13 cellular contexts compared by ENCODE assay signal in genomic region chr18:58534535-58535301, GRCh38.
DNase-seq lines count a peak whose midpoint lies in the region; ATAC-seq and TF ChIP-seq lines count a peak whose summit lies in the region.
"Had no signal": no experiment of that assay in that cellular context is flagged by ENCODE, and none has a peak within 500 bp of the region (broad histone marks: within the 10 kb centered on the region; RNA-seq: fewer than 3 reads in every experiment).

No MANE protein-coding gene starts in this region.

- peaks cover 41% of the 10 kb centered on the region for H3K4me1 Mint-ChIP-seq in activated naive CD4-positive, alpha-beta T cell treated with anti-CD3 and anti-CD28 coated beads for 36 hours (ENCODE audit: low read depth)
- H3K4me1 Mint-ChIP-seq in GM23338 = peaks cover 27% of the 10 kb centered on the region

- no peaks in the 10 kb centered on the region for H3K36me3 ChIP-seq in GM23338 (ENCODE audit: insufficient read depth)
- H3K36me3 ChIP-seq: ascending aorta, lower lobe of right lung, suprapubic skin had no signal

- no peaks in the 10 kb centered on the region for H3K27me3 ChIP-seq in GM23338 (ENCODE audit: insufficient read depth)
- H3K27me3 ChIP-seq: ascending aorta, suprapubic skin had no signal

- H3K36me3 Mint-ChIP-seq in activated naive CD4-positive, alpha-beta T cell treated with anti-CD3 and anti-CD28 coated beads for 36 hours (ENCODE audit: low read depth) = no peaks in the 10 kb centered on the region
- no peaks in the 10 kb centered on the region; the same call in 2 of the 3 replicates for H3K36me3 Mint-ChIP-seq in GM23338 (ENCODE audit: low read depth)

- no peaks in the 10 kb centered on the region for H4K20me1 ChIP-seq in GM23338 (replicated peaks; ENCODE audit: insufficient read depth)

- DNase-seq in activated naive CD4-positive, alpha-beta T cell treated with anti-CD3 and anti-CD28 coated beads for 36 hours = no peak
- DNase-seq in activated naive CD4-positive, alpha-beta T cell treated with Interleukin-2 at 50 U/mL for 16 hours = no peak
- DNase-seq in GM23338 (ENCODE audit: low spot score) = peak; percentile 35
- no peak for DNase-seq in stimulated activated naive CD8-positive, alpha-beta T cell treated with anti-CD3 and anti-CD28 coated beads, Interleukin-15, Interleukin-2, amounts not matched to agents 100 U/mL and 50 U/mL, for 24 hours
- DNase-seq in NCI-H446 treated with DMSO at 0.1 percent for 48 hours (lab: John Stamatoyannopoulos, UW) = no peak
- DNase-seq in DMS79 (lab: John Stamatoyannopoulos, UW) = no peak
- DNase-seq in dermis blood vessel endothelial cell = no peak
- DNase-seq: lower lobe of right lung had no signal

- TF ChIP-seq CTCF in GM23338 (conservative IDR thresholded peaks at IDR 0.05; ENCODE audit: low read depth in 2 of 2) = no peak

- H3K79me2 ChIP-seq in GM23338 (replicated peaks; ENCODE audit: insufficient read depth) = no peaks in the 10 kb centered on the region

- no peak overlapping the region for H2AFZ ChIP-seq in GM23338

- H3K4me2 ChIP-seq in GM23338 = no peak overlapping the region; the same call in 1 of the 2 replicates

- intact Hi-C loops in activated naive CD4-positive, alpha-beta T cell treated with anti-CD3 and anti-CD28 coated beads for 36 hours (cut with micrococcal nuclease) = loop anchor here (1.0 to 2.0 kb wide), 3 partner anchors 18 to 162 kb away; no protein-coding TSS in a partner anchor

- H3K9me3 Mint-ChIP-seq in activated naive CD4-positive, alpha-beta T cell treated with anti-CD3 and anti-CD28 coated beads for 36 hours = no peaks in the 10 kb centered on the region
- H3K9me3 Mint-ChIP-seq in GM23338 = no peaks in the 10 kb centered on the region
- H3K9me3 Mint-ChIP-seq: T-helper 1 cell treated with Interleukin-12 subunit alpha and Interleukin-12 subunit beta and Interleukin-4 antibody, amounts not matched to agents 30 μg/mL and 1 μg/mL, for 36 hours had no signal

- peak overlapping the region; percentile 21 for H3K27ac Mint-ChIP-seq in activated naive CD4-positive, alpha-beta T cell treated with anti-CD3 and anti-CD28 coated beads for 36 hours
- no peak overlapping the region for H3K27ac Mint-ChIP-seq in GM23338
- H3K27ac Mint-ChIP-seq: T-helper 1 cell treated with Interleukin-12 subunit alpha and Interleukin-12 subunit beta and Interleukin-4 antibody, amounts not matched to agents 30 μg/mL and 1 μg/mL, for 36 hours had no signal

- no peak overlapping the region for H3K4me3 ChIP-seq in GM23338
- H3K4me3 ChIP-seq: ascending aorta, K562, lower lobe of right lung, suprapubic skin had no signal

- H3K4me3 Mint-ChIP-seq in activated naive CD4-positive, alpha-beta T cell treated with anti-CD3 and anti-CD28 coated beads for 36 hours = no peak overlapping the region
- no peak overlapping the region for H3K4me3 Mint-ChIP-seq in GM23338

- no peaks in the 10 kb centered on the region for H3F3A ChIP-seq in GM23338 (replicated peaks; ENCODE audit: low read depth)

- H3K9me2 ChIP-seq in GM23338 (ENCODE audit: insufficient read depth) = 0 out of 2 replicates have a peak, but pooled peaks cover 13% of the 10 kb centered on the region

- H3K27me3 Mint-ChIP-seq in activated naive CD4-positive, alpha-beta T cell treated with anti-CD3 and anti-CD28 coated beads for 36 hours (ENCODE audit: low read depth) = no peaks in the 10 kb centered on the region
- H3K27me3 Mint-ChIP-seq in GM23338 (ENCODE audit: insufficient read depth, low read depth, poor library complexity) = peaks cover 7% of the 10 kb centered on the region

- no peak; the same call in 2 of the 3 replicates for ATAC-seq in GM23338
- peak; percentile 16 for ATAC-seq in HG03439 (IDR thresholded peaks at IDR 0.05; ENCODE audit: unreplicated experiment)
- peak; percentile 8 for ATAC-seq in stimulated activated naive CD8-positive, alpha-beta T cell treated with anti-CD3 and anti-CD28 coated beads, Interleukin-15, Interleukin-2, amounts not matched to agents 100 U/mL and 50 U/mL, for 24 hours
- ATAC-seq: K562 had no signal

- peaks cover 23% of the 10 kb centered on the region for H3K4me1 ChIP-seq in GM23338 (ENCODE audit: insufficient read depth)
- H3K4me1 ChIP-seq: ascending aorta, lower lobe of right lung, suprapubic skin had no signal

- CTCF ChIA-PET in activated naive CD4-positive, alpha-beta T cell treated with anti-CD3 and anti-CD28 coated beads for 36 hours (lab: Charles Lee) = interaction anchor here (0.9 to 23.4 kb wide), 4 partner anchors 10 to 231 kb away, joined by 3 to 426 read pairs (median 4); no protein-coding TSS in a partner anchor

- no peak overlapping the region for H3K27ac ChIP-seq in GM23338 (ENCODE audit: low read depth)
- H3K27ac ChIP-seq: ascending aorta, lower lobe of right lung, suprapubic skin had no signal

TF ChIP-seq in GM23338, 12 proteins besides CTCF, POLR2A, EP300 and RAD21 (continues in another document):
- TF ChIP-seq ZNF331 (CRISPR knock-in tag; IDR thresholded peaks at IDR 0.05; ENCODE audit: low read depth) (no peak), STAT1 (IDR thresholded peaks at IDR 0.05; ENCODE audit: unreplicated experiment) (no peak), ZNF114 (CRISPR knock-in tag; IDR thresholded peaks at IDR 0.05) (no peak), NANOG (IDR thresholded peaks at IDR 0.05; ENCODE audit: borderline replicate concordance) (no peak), POLR2AphosphoS5 (IDR thresholded peaks at IDR 0.05; ENCODE audit: low read depth) (no peak), EZH2phosphoT487 (IDR thresholded peaks at IDR 0.05; ENCODE audit: unreplicated experiment) (no peak), JUNB (IDR thresholded peaks at IDR 0.05; ENCODE audit: unreplicated experiment) (no peak), EZH2 (IDR thresholded peaks at IDR 0.05; ENCODE audit: low read depth, unreplicated experiment) (no peak), CREB1 (CRISPR knock-in tag; IDR thresholded peaks at IDR 0.05; ENCODE audit: low read depth) (no peak), REST (IDR thresholded peaks at IDR 0.05; ENCODE audit: unreplicated experiment) (no peak), ETS1 (IDR thresholded peaks at IDR 0.05) (no peak)
